ENCODE assay signal across 18 cellular contexts in genomic region chr2:118841450-118841827, GRCh38. TPM values are rescaled to one million over a fixed set of nuclear protein-coding genes. Genes with fewer than 3 reads are reported as not detected.
DNase-seq lines count a peak whose midpoint lies in the region; ATAC-seq and TF ChIP-seq lines count a peak whose summit lies in the region.
"Had no signal": no experiment of that assay in that cellular context is flagged by ENCODE, and none has a peak within 500 bp of the region (broad histone marks: within the 10 kb centered on the region; RNA-seq: fewer than 3 reads in every experiment).

No MANE protein-coding gene starts in this region.

- H3K36me3 ChIP-seq in hepatocyte (replicated peaks; ENCODE audit: insufficient read depth, low read depth): no peaks in the 10 kb centered on the region
- no peaks in the 10 kb centered on the region for H3K36me3 ChIP-seq in gastrocnemius medialis
- no peaks in the 10 kb centered on the region for H3K36me3 ChIP-seq in PC-9 (ENCODE audit: low read depth)
- H3K36me3 ChIP-seq: neutrophil had no signal

- intact Hi-C loops in CD4-positive, alpha-beta T cell (cut with DNase I, micrococcal nuclease): no loop called here
- intact Hi-C loops in gastrocnemius medialis (cut with DNase I; ENCODE audit: low total_unique reads): loop anchor here (5.0 kb wide), 1 partner anchor 401 kb away; no protein-coding TSS in a partner anchor
- intact Hi-C loops in PC-9 (cut with micrococcal nuclease; ENCODE audit: unreplicated experiment): no loop called here

- no TSS peak for BruUV-seq in PC-9 (replicated peaks; lab: Mats Ljungman, UMichigan)

- H4K20me1 ChIP-seq in hepatocyte (ENCODE audit: insufficient read depth, poor library complexity, severe bottlenecking) (no peaks in the 10 kb centered on the region), PC-9 (ENCODE audit: insufficient read depth) (no peaks in the 10 kb centered on the region)

- DNase-seq in CD4-positive, alpha-beta T cell: no peak
- DNase-seq in hepatocyte (ENCODE audit: low spot score) (no peak), gastrocnemius medialis (no peak), PC-9 (no peak), amygdala (lab: John Stamatoyannopoulos, UW) (no peak), T1000 (lab: John Stamatoyannopoulos, UW) (no peak)
- DNase-seq: C1 segment of cervical spinal cord, cortex of kidney, hypothalamus, left ventricle myocardium superior, NCI-H345, small intestine, substantia nigra had no signal

- ATAC-seq in CD4-positive, alpha-beta T cell (ENCODE audit: poor library complexity): no peak
- ATAC-seq in gastrocnemius medialis: no peak
- ATAC-seq: esophagus mucosa, GM12878, left ventricle myocardium superior had no signal

- peaks cover 95% of the 10 kb centered on the region for H3K27me3 ChIP-seq in CD4-positive, alpha-beta T cell (ENCODE audit: control insufficient read depth, insufficient read depth, low read length)
- H3K27me3 ChIP-seq in hepatocyte: peaks cover 97% of the 10 kb centered on the region
- H3K27me3 ChIP-seq in gastrocnemius medialis: no peaks in the 10 kb centered on the region
- peaks cover 87% of the 10 kb centered on the region for H3K27me3 ChIP-seq in PC-9 (ENCODE audit: insufficient read depth, low read depth)

- H3K4me2 ChIP-seq in hepatocyte (peak overlapping the region; percentile 69), PC-9 (no peak overlapping the region)
- H3K4me2 ChIP-seq: KMS-11 had no signal

- H3K9me2 ChIP-seq in hepatocyte (replicated peaks; ENCODE audit: insufficient read depth) (no peaks in the 10 kb centered on the region), PC-9 (ENCODE audit: insufficient read depth) (no peaks in the 10 kb centered on the region)

- H3K79me2 ChIP-seq in hepatocyte (no peaks in the 10 kb centered on the region), PC-9 (ENCODE audit: low read depth) (no peaks in the 10 kb centered on the region)

- H3K27me3 Mint-ChIP-seq in CD4-positive, alpha-beta T cell: peaks cover 96% of the 10 kb centered on the region
- H3K27me3 Mint-ChIP-seq in IgD-negative memory B cell: peaks cover 86% of the 10 kb centered on the region

- no peaks in the 10 kb centered on the region for H3F3A ChIP-seq in PC-9 (ENCODE audit: insufficient read depth, low read depth)

- no peaks in the 10 kb centered on the region for H3K36me3 Mint-ChIP-seq in CD4-positive, alpha-beta T cell (ENCODE audit: low read depth)
- no peaks in the 10 kb centered on the region for H3K36me3 Mint-ChIP-seq in IgD-negative memory B cell

- no peaks in the 10 kb centered on the region for H3K9me3 ChIP-seq in CD4-positive, alpha-beta T cell (ENCODE audit: control insufficient read depth, low read length)
- no peaks in the 10 kb centered on the region for H3K9me3 ChIP-seq in hepatocyte (ENCODE audit: low read depth)
- H3K9me3 ChIP-seq in gastrocnemius medialis: no peaks in the 10 kb centered on the region
- H3K9me3 ChIP-seq in PC-9 (ENCODE audit: insufficient read depth, low read depth): no peaks in the 10 kb centered on the region
- H3K9me3 ChIP-seq: neutrophil had no signal

- H3K4me1 ChIP-seq in hepatocyte (ENCODE audit: insufficient read depth) (peaks cover 9% of the 10 kb centered on the region), gastrocnemius medialis (peaks cover 9 to 26% of the 10 kb centered on the region in 2 donors), PC-9 (replicated peaks; ENCODE audit: insufficient read depth) (no peaks in the 10 kb centered on the region)

- no peaks in the 10 kb centered on the region for H3K9me3 Mint-ChIP-seq in CD4-positive, alpha-beta T cell
- peaks cover 0 to 4% (median 0%) of the 10 kb centered on the region in 3 donors for H3K9me3 Mint-ChIP-seq in IgD-negative memory B cell

- no peak overlapping the region for H2AFZ ChIP-seq in hepatocyte
- no peak overlapping the region for H2AFZ ChIP-seq in PC-9

- WGBS in hepatocyte (ENCODE audit: low lambda C conversion rate, missing lambda C conversion rate): 41% methylated on average over 20 of the region's 20 CpGs

- no peak overlapping the region for H3K27ac ChIP-seq in CD4-positive, alpha-beta T cell (ENCODE audit: low read depth, low read length)
- H3K27ac ChIP-seq in hepatocyte (no peak overlapping the region), gastrocnemius medialis (peak overlapping the region; percentile 92 to 97 (median 96)), PC-9 (no peak overlapping the region)
- H3K27ac ChIP-seq: KMS-11, neutrophil had no signal

- in situ Hi-C loops in gastrocnemius medialis (cut with MboI; ENCODE audit: low sequenced_read_pairs in 4 of 4): loop anchor here in 1 of 4 donors (10.0 kb wide), 1 partner anchor 527 kb away; no protein-coding TSS in a partner anchor

- CTCF ChIA-PET in CD4-positive, alpha-beta T cell (lab: Charles Lee): no interaction called here
- CTCF ChIA-PET in PC-9 (lab: Charles Lee): no interaction called here

- no peak for TF ChIP-seq CTCF in CD4-positive, alpha-beta T cell (IDR thresholded peaks at IDR 0.05)
- TF ChIP-seq CTCF in hepatocyte (IDR thresholded peaks at IDR 0.05; ENCODE audit: poor library complexity) (no peak), gastrocnemius medialis (IDR thresholded peaks at IDR 0.05 in 4 of 5, conservative IDR thresholded peaks at IDR 0.05 in 1 of 5) (no peak), PC-9 (conservative IDR thresholded peaks at IDR 0.05) (no peak)

- H3K4me3 ChIP-seq in hepatocyte (no peak overlapping the region), gastrocnemius medialis (peak overlapping the region; percentile 56 to 93 (median 80)), PC-9 (no peak overlapping the region)
- H3K4me3 ChIP-seq: GM12878 had no signal

- POLR2A ChIA-PET in CD4-positive, alpha-beta T cell (lab: Charles Lee): no interaction called here
- POLR2A ChIA-PET in PC-9 (lab: Charles Lee; ENCODE audit: unreplicated experiment): no interaction called here

- no peak overlapping the region for H3K27ac Mint-ChIP-seq in CD4-positive, alpha-beta T cell
- H3K27ac Mint-ChIP-seq in IgD-negative memory B cell: peak overlapping the region; percentile 17 to 63 (median 47)

- peak overlapping the region; percentile 61 for H3K4me3 Mint-ChIP-seq in CD4-positive, alpha-beta T cell
- peak overlapping the region in 2 of 4 donors; percentile 22 to 30 for H3K4me3 Mint-ChIP-seq in IgD-negative memory B cell

- peaks cover 43% of the 10 kb centered on the region for H3K4me1 Mint-ChIP-seq in CD4-positive, alpha-beta T cell (ENCODE audit: low read depth)
- H3K4me1 Mint-ChIP-seq in IgD-negative memory B cell: peaks cover 3 to 8% (median 6%) of the 10 kb centered on the region in 3 donors

- no peak for TF ChIP-seq POLR2A in gastrocnemius medialis (IDR thresholded peaks at IDR 0.05)

RNA-seq across cellular contexts. Expression of gene EN1, which starts 6.0 kb away (rescaled TPM):
- total RNA-seq in CD4-positive, alpha-beta T cell: not detected
- polyA plus RNA-seq in IgD-negative memory B cell (not detected), hepatocyte (0.38 and 1.3 TPM in 2 replicates)
- total RNA-seq in hepatocyte (0.24 and 0.43 TPM in 2 replicates), gastrocnemius medialis (10 to 100 TPM in 1 of 4 donors, 1 to 10 TPM in 3; 3.9 to 11.0 (median 6.7) TPM), PC-9 (2021) (not detected in 2 replicates)
- total RNA-seq: GM12878, left ventricle myocardium superior had no signal
- polyA plus RNA-seq: GM12878, small intestine had no signal

Comparison
In these comparisons a context has a peak if more than half of its experiments do, and no peak if none do; other contexts are left out.
1. H3K27ac ChIP-seq: peak in gastrocnemius medialis (4 of 4); none in CD4-positive, alpha-beta T cell (single experiment), hepatocyte (single experiment) and PC-9 (single experiment).
2. H3K4me3 ChIP-seq: peak in gastrocnemius medialis (4 of 4); none in hepatocyte (single experiment) and PC-9 (single experiment).